In the genomic region with DNA sequence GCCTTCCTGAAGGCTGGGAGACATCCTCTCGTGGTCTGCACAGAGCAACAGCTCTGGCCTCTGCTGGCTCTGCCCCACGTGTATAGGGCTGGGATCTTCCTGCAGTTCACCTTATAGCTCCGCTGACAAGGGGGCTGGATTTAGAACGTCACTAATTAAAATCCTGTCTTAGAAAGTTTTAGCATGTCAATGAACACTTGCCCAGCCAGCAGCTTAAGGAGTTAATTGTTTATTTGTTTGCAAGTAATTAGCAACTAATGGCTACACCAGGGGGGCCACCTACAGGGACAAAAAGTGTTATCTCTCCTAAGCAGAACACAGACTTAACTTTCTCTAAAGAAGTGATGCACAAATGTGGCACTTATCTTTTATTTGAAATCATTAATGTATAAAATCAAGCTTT, we compare ENCODE assay signal across 16 cellular contexts. TPM values are rescaled to one million over a fixed set of nuclear protein-coding genes. Genes with fewer than 3 reads are reported as not detected.
DNase-seq lines count a peak whose midpoint lies in the region; ATAC-seq, FAIRE-seq and TF ChIP-seq lines count a peak whose summit lies in the region.
"Had no signal": no experiment of that assay in that cellular context is flagged by ENCODE, and none has a peak within 500 bp of the region (broad histone marks: within the 10 kb centered on the region; RNA-seq: fewer than 3 reads in every experiment).

A gene (minus strand): TSS at position 84 of the 403 bp plus-strand sequence. CDS start 60 bp downstream, at position 24.

- ATAC-seq in K562 (peak; percentile 84), GM18519 (IDR thresholded peaks at IDR 0.05; ENCODE audit: low FRiP score, unreplicated experiment) (no peak), GM21526 (IDR thresholded peaks at IDR 0.05; ENCODE audit: low FRiP score, unreplicated experiment) (no peak)

- H3K9ac ChIP-seq in K562 (ENCODE audit: insufficient read depth in 1 of 2, low read depth in 2 of 2, low read length in 2 of 2) (peak within 1 kb of the TSS in 1 of 2 experiments; percentile 58; a peak in 2 of 4 replicates), iPS-15b (ENCODE audit: low read depth, low read length) (no peak within 1 kb of the TSS), neuronal stem cell (ENCODE audit: low read depth, low read length, poor library complexity) (no peak within 1 kb of the TSS)
- H3K9ac ChIP-seq: BLaER1 treated with 17β-estradiol and CSF1 and Interleukin-3, amounts not matched to agents 10 nM and 100 nM had no signal

- no peak within 1 kb of the TSS for H3K23ac ChIP-seq in neuronal stem cell (ENCODE audit: low read depth, low read length, poor library complexity)

- H2BK12ac ChIP-seq in neuronal stem cell (ENCODE audit: low read length): no peak within 1 kb of the TSS

- no peak for TF ChIP-seq EP300 in K562 (IDR thresholded peaks at IDR 0.05; ENCODE audit: low read length)

- DNase-seq in NCI-H82 (lab: John Stamatoyannopoulos, UW) (peak; percentile 56), NCI-H82 treated with DMSO at 0.1 percent for 48 hours (lab: John Stamatoyannopoulos, UW; ENCODE audit: unreplicated experiment) (no peak), K562 (ENCODE audit: extremely low read depth in 1 of 4, low spot score in 3 of 4) (peak in 3 of 4 experiments; percentile 8 to 20 (median 10)), neuronal stem cell (ENCODE audit: low spot score) (peak; percentile 46), hepatocyte (ENCODE audit: low spot score) (no peak)
- DNase-seq: GOT3, NCI-H1436 treated with DMSO at 0.1 percent for 48 hours, NCI-H2081 treated with DMSO at 0.1 percent for 48 hours, NCI-H345, NCI-H526 treated with DMSO at 0.1 percent for 48 hours had no signal

- H3K27ac ChIP-seq in K562 (ENCODE audit: extremely low read depth, low read depth, low read length): no peak within 1 kb of the TSS
- H3K27ac ChIP-seq in neuronal stem cell (replicated peaks; ENCODE audit: low read length): no peak within 1 kb of the TSS
- no peak within 1 kb of the TSS for H3K27ac ChIP-seq in hepatocyte
- H3K27ac ChIP-seq: 22Rv1; BLaER1 treated with 17β-estradiol and CSF1 and Interleukin-3, amounts not matched to agents 10 nM and 100 nM had no signal

- no TSS peak for BruUV-seq in K562 (replicated peaks; lab: Mats Ljungman, UMichigan)

- H3K4me2 ChIP-seq in K562 (ENCODE audit: insufficient read depth, low read length) (no peak within 1 kb of the TSS), neuronal stem cell (ENCODE audit: insufficient read depth, low read length, poor library complexity, severe bottlenecking) (peak within 1 kb of the TSS; percentile 33), hepatocyte (no peak within 1 kb of the TSS)
- H3K4me2 ChIP-seq: BLaER1 treated with 17β-estradiol and CSF1 and Interleukin-3, amounts not matched to agents 10 nM and 100 nM had no signal

- intact Hi-C loops in K562 (cut with micrococcal nuclease): no loop called here

- no peaks in the 10 kb centered on the region for H3K79me2 ChIP-seq in K562 (ENCODE audit: control insufficient read depth, insufficient read depth, low read length)
- H3K79me2 ChIP-seq in hepatocyte: no peaks in the 10 kb centered on the region

- in situ Hi-C loops in K562 (cut with MboI): no loop called here

- TF ChIP-seq RAD21 in K562 (CRISPR knock-in tag; conservative IDR thresholded peaks at IDR 0.05 in 1 of 2, IDR thresholded peaks at IDR 0.05 in 1 of 2): no peak

- no peak within 1 kb of the TSS for H2BK15ac ChIP-seq in neuronal stem cell (ENCODE audit: low read length)

- no peak within 1 kb of the TSS for H2BK120ac ChIP-seq in neuronal stem cell (ENCODE audit: low read depth, low read length)

- H3K36me3 ChIP-seq in K562 (ENCODE audit: control insufficient read depth, insufficient read depth, low read length): no peaks in the 10 kb centered on the region
- H3K36me3 ChIP-seq in iPS-15b (ENCODE audit: control insufficient read depth, insufficient read depth, low read length): no peaks in the 10 kb centered on the region
- no peaks in the 10 kb centered on the region for H3K36me3 ChIP-seq in neuronal stem cell (replicated peaks in 1 of 2; ENCODE audit: control insufficient read depth in 2 of 2, insufficient read depth in 2 of 2, low read length in 2 of 2)
- no peaks in the 10 kb centered on the region for H3K36me3 ChIP-seq in hepatocyte (replicated peaks; ENCODE audit: insufficient read depth, low read depth)
- H3K36me3 ChIP-seq: BLaER1 treated with 17β-estradiol and CSF1 and Interleukin-3, amounts not matched to agents 10 nM and 100 nM had no signal

- H3K27me3 ChIP-seq in K562 (ENCODE audit: control insufficient read depth in 2 of 2, insufficient read depth in 2 of 2, low read length in 2 of 2) (no peaks in the 10 kb centered on the region), iPS-15b (ENCODE audit: control insufficient read depth, insufficient read depth, low read length) (no peaks in the 10 kb centered on the region), neuronal stem cell (ENCODE audit: control insufficient read depth in 3 of 3, insufficient read depth in 3 of 3, low read depth in 1 of 3, low read length in 3 of 3) (no peaks in the 10 kb centered on the region), hepatocyte (no peaks in the 10 kb centered on the region)
- H3K27me3 ChIP-seq: BLaER1 treated with 17β-estradiol and CSF1 and Interleukin-3, amounts not matched to agents 10 nM and 100 nM had no signal

- no peak within 1 kb of the TSS for H3K18ac ChIP-seq in neuronal stem cell (ENCODE audit: low read length)

- no peak within 1 kb of the TSS for H2AK5ac ChIP-seq in neuronal stem cell (ENCODE audit: low read depth, low read length)

- no peak for FAIRE-seq in K562 (lab: Jason Lieb, UNC)
- FAIRE-seq: GM18507 had no signal

- H4K8ac ChIP-seq in neuronal stem cell (ENCODE audit: low read depth, low read length): no peak within 1 kb of the TSS

- no peak within 1 kb of the TSS for H3K4me3 ChIP-seq in K562
- H3K4me3 ChIP-seq in iPS-15b (ENCODE audit: low read depth, low read length): peak within 1 kb of the TSS; percentile 30
- H3K4me3 ChIP-seq in neuronal stem cell (ENCODE audit: low read length in 2 of 2): no peak within 1 kb of the TSS
- no peak within 1 kb of the TSS for H3K4me3 ChIP-seq in hepatocyte
- H3K4me3 ChIP-seq: BLaER1 treated with 17β-estradiol and CSF1 and Interleukin-3, amounts not matched to agents 10 nM and 100 nM had no signal

- H4K91ac ChIP-seq in neuronal stem cell (ENCODE audit: low read depth, low read length, poor library complexity): no peak within 1 kb of the TSS

- no peak within 1 kb of the TSS for H3K14ac ChIP-seq in neuronal stem cell (ENCODE audit: low read length)

- peak within 1 kb of the TSS; percentile 9; the same call in 1 of the 2 replicates for H2AFZ ChIP-seq in K562 (ENCODE audit: low read depth, low read length)
- no peak within 1 kb of the TSS for H2AFZ ChIP-seq in neuronal stem cell (ENCODE audit: low read length)
- H2AFZ ChIP-seq in hepatocyte: no peak within 1 kb of the TSS

- POLR2A ChIA-PET in K562 (lab: Yijun Ruan, JAX): interaction anchor here (0.6 to 1.4 kb wide), 2 partner anchors 9 to 646 kb away, joined by 3 to 5 read pairs; no protein-coding TSS in a partner anchor

- H4K20me1 ChIP-seq in K562 (replicated peaks; ENCODE audit: control insufficient read depth, insufficient read depth, low read length) (no peaks in the 10 kb centered on the region), hepatocyte (ENCODE audit: insufficient read depth, poor library complexity, severe bottlenecking) (no peaks in the 10 kb centered on the region)
- H4K20me1 ChIP-seq: BLaER1 treated with 17β-estradiol and CSF1 and Interleukin-3, amounts not matched to agents 10 nM and 100 nM had no signal

- TF ChIP-seq CTCF in K562 (IDR thresholded peaks at IDR 0.05 in 2 of 3, conservative IDR thresholded peaks at IDR 0.05 in 1 of 3; ENCODE audit: insufficient read depth in 2 of 3, low read depth in 1 of 3, low read length in 3 of 3): no peak
- no peak for TF ChIP-seq CTCF in hepatocyte (IDR thresholded peaks at IDR 0.05; ENCODE audit: poor library complexity)

- no peaks in the 10 kb centered on the region for H3K79me1 ChIP-seq in neuronal stem cell (ENCODE audit: low read depth, low read length)

- no peak for TF ChIP-seq POLR2A in K562 (conservative IDR thresholded peaks at IDR 0.05)

- H3K9me1 ChIP-seq in K562 (ENCODE audit: control insufficient read depth, insufficient read depth, low read length): no peaks in the 10 kb centered on the region

- H3K4me1 ChIP-seq in K562 (replicated peaks in 1 of 2; ENCODE audit: control insufficient read depth in 2 of 2, insufficient read depth in 2 of 2, low read length in 2 of 2): no peaks in the 10 kb centered on the region; a peak in 2 of 5 replicates
- peaks cover 18% of the 10 kb centered on the region for H3K4me1 ChIP-seq in iPS-15b (ENCODE audit: control insufficient read depth, insufficient read depth, low read length)
- H3K4me1 ChIP-seq in neuronal stem cell (ENCODE audit: control insufficient read depth in 2 of 2, insufficient read depth in 1 of 2, low read depth in 1 of 2, low read length in 2 of 2): no peaks in the 10 kb centered on the region
- H3K4me1 ChIP-seq in hepatocyte (ENCODE audit: insufficient read depth): no peaks in the 10 kb centered on the region
- H3K4me1 ChIP-seq: BLaER1 treated with 17β-estradiol and CSF1 and Interleukin-3, amounts not matched to agents 10 nM and 100 nM had no signal

- H2BK5ac ChIP-seq in neuronal stem cell (ENCODE audit: low read length): no peak within 1 kb of the TSS

- WGBS in K562 (ENCODE audit: insufficient coverage, low coverage, missing lambda C conversion rate): 6% methylated on average over 4 of the region's 4 CpGs
- no CpG with 5 or more reads among the region's 4 CpGs for whole genome bisulfite sequencing in neuronal stem cell (ENCODE audit: extremely low coverage in 2 of 2, insufficient read length in 2 of 2, insufficient replicate concordance in 1 of 2), 2 donors
- 31% methylated on average over 4 of the region's 4 CpGs for WGBS in hepatocyte (ENCODE audit: low lambda C conversion rate, missing lambda C conversion rate)

- no peaks in the 10 kb centered on the region for H3K9me2 ChIP-seq in hepatocyte (replicated peaks; ENCODE audit: insufficient read depth)

- H3K9me3 ChIP-seq in K562 (replicated peaks; ENCODE audit: control insufficient read depth, insufficient read depth, low read depth, low read length) (no peaks in the 10 kb centered on the region), iPS-15b (ENCODE audit: control insufficient read depth, insufficient read depth, low read length) (no peaks in the 10 kb centered on the region), neuronal stem cell (replicated peaks in 1 of 2; ENCODE audit: control insufficient read depth in 2 of 2, insufficient read depth in 1 of 2, low read depth in 1 of 2, low read length in 2 of 2) (no peaks in the 10 kb centered on the region), hepatocyte (ENCODE audit: low read depth) (no peaks in the 10 kb centered on the region)
- H3K9me3 ChIP-seq: BLaER1 treated with 17β-estradiol and CSF1 and Interleukin-3, amounts not matched to agents 10 nM and 100 nM had no signal

- H3K4ac ChIP-seq in neuronal stem cell (ENCODE audit: low read length): no peak within 1 kb of the TSS

- CTCF ChIA-PET in K562 (lab: Yijun Ruan, JAX; ENCODE audit: low intra/inter-chr PET ratio): no interaction called here

RNA-seq across cellular contexts. Expression of the gene that starts here (rescaled TPM):
- 0.62 TPM in 1 of 2 replicates, not detected in the other for total RNA-seq in K562 (2011; cell fraction: chromatin; rRNA removed; ENCODE audit: low replicate concordance)
- not detected in 2 replicates for total RNA-seq in K562 (2011; cell fraction: nucleolus; rRNA removed)
- not detected in 2 replicates for total RNA-seq in K562 (2011; cell fraction: nucleoplasm; rRNA removed)
- total RNA-seq in K562 (2014; rRNA removed) (0.45 and 0.69 TPM in 2 replicates), K562 (2014; rRNA removed; fragmentation: Illumina TruSeq; extraction: Trizol) (0.62 TPM in 1 of 2 replicates, not detected in the other), K562 (2015; rRNA removed; fragmentation: Illumina TruSeq; extraction: Trizol) (0.76 and 0.87 TPM in 2 replicates), K562 (2021) (0.16 and 0.34 TPM in 2 replicates), hepatocyte (1.3 and 1.7 TPM in 2 replicates)
- polyA plus RNA-seq in K562 (2011; rRNA removed) (0.59 and 0.70 TPM in 2 replicates), K562 (2014; fragmentation: Illumina TruSeq; extraction: Trizol) (0.75 and 0.89 TPM in 2 replicates), K562 (2014; fragmentation: Nextera tagmentation; extraction: Ambion mirVana) (1 to 10 TPM in 1 of 2 experiments, under 1 TPM in 1; 0.88 to 1.1 TPM), K562 (2014; rRNA removed) (0.90 and 1.2 TPM in 2 replicates), hepatocyte (0.51 and 0.85 TPM in 2 replicates)
- 0.24 and 0.40 TPM in 2 replicates for polyA plus RNA-seq in K562 (2011; cell fraction: cytosol; rRNA removed)
- 1.0 and 1.4 TPM in 2 replicates for polyA plus RNA-seq in K562 (2011; cell fraction: nucleus; rRNA removed)
- polyA plus RNA-seq in K562 (2012): 0.49 and 1.4 TPM in 2 replicates
- not detected in 2 replicates for polyA minus RNA-seq in K562 (2011; rRNA and poly(A)+ RNA removed)
- not detected in 2 replicates for polyA minus RNA-seq in K562 (2011; cell fraction: cytosol; rRNA and poly(A)+ RNA removed)
- polyA minus RNA-seq in K562 (2011; cell fraction: nucleus; rRNA and poly(A)+ RNA removed): not detected in 2 replicates
- 6.1 TPM for polyA plus RNA-seq in neuronal stem cell (2013, experiment 1 of 2)
- polyA plus RNA-seq in neuronal stem cell (2013, experiment 2 of 2): 5.7 TPM

Comparison
In these comparisons a context has a peak if more than half of its experiments do, and no peak if none do; other contexts are left out.
1. DNase-seq: peak in NCI-H82 (single experiment), K562 (3 of 4) and neuronal stem cell (single experiment); none in NCI-H82 treated with DMSO at 0.1 percent for 48 hours (single experiment) and hepatocyte (single experiment).